In genomic region chr1:176705585-176705984, GRCh38 we compare ENCODE assay signal across 21 cellular contexts.
A peak's percentile ranks its signal among the peaks of the same experiment; 100 is the strongest.
DNase-seq lines count a peak whose midpoint lies in the region; ATAC-seq, FAIRE-seq and TF ChIP-seq lines count a peak whose summit lies in the region.
"Had no signal": no experiment of that assay in that cellular context is flagged by ENCODE, and none has a peak within 500 bp of the region (broad histone marks: within the 10 kb centered on the region; RNA-seq: fewer than 3 reads in every experiment).

No MANE protein-coding gene starts in this region.

- peak in 1 of 2 experiments; percentile 21; a peak in 1 of 4 replicates for TF ChIP-seq RAD21 in K562 (CRISPR knock-in tag; conservative IDR thresholded peaks at IDR 0.05 in 1 of 2, IDR thresholded peaks at IDR 0.05 in 1 of 2)

- no peak overlapping the region for H3K56ac ChIP-seq in mesendoderm (ENCODE audit: low read length)

- POLR2A ChIA-PET in K562 (lab: Yijun Ruan, JAX) = interaction anchor here (1.6 to 1.8 kb wide), 2 partner anchors 14 to 23 kb away, joined by 4 to 5 read pairs; no protein-coding TSS in a partner anchor

- H3K79me1 ChIP-seq in mesendoderm (ENCODE audit: low read length) = no peaks in the 10 kb centered on the region

- intact Hi-C loops in K562 (cut with micrococcal nuclease) = no loop called here

- no peaks in the 10 kb centered on the region for H3F3A ChIP-seq in GM23338 (replicated peaks; ENCODE audit: low read depth)

- H2BK15ac ChIP-seq in mesendoderm (replicated peaks; ENCODE audit: low read depth) = no peak overlapping the region

- 5% methylated on average over 1 of the region's 1 CpG for WGBS in K562 (ENCODE audit: insufficient coverage, low coverage, missing lambda C conversion rate)
- WGBS in mesendoderm (ENCODE audit: extremely low coverage, insufficient coverage, low lambda C conversion rate) = no CpG with 5 or more reads among the region's 1 CpG

- no peaks in the 10 kb centered on the region for H3K9me1 ChIP-seq in K562 (ENCODE audit: control insufficient read depth, insufficient read depth, low read length)

- H3K79me2 ChIP-seq in GM23338 (replicated peaks; ENCODE audit: insufficient read depth) (no peaks in the 10 kb centered on the region), K562 (ENCODE audit: control insufficient read depth, insufficient read depth, low read length) (no peaks in the 10 kb centered on the region), mesendoderm (ENCODE audit: control insufficient read depth, insufficient read depth, low read length) (no peaks in the 10 kb centered on the region)

- H3K9me3 ChIP-seq in K562 (replicated peaks; ENCODE audit: control insufficient read depth, insufficient read depth, low read depth, low read length) (no peaks in the 10 kb centered on the region), HAP-1 (no peaks in the 10 kb centered on the region)
- H3K9me3 ChIP-seq: BLaER1 treated with 17β-estradiol and CSF1 and Interleukin-3, amounts not matched to agents 10 nM and 100 nM; Caco-2 had no signal

- H3K4me2 ChIP-seq in GM23338 = no peak overlapping the region
- H3K4me2 ChIP-seq in K562 (ENCODE audit: insufficient read depth, low read length) = no peak overlapping the region
- H3K4me2 ChIP-seq in mesendoderm (ENCODE audit: low read length) = no peak overlapping the region
- H3K4me2 ChIP-seq: BLaER1 treated with 17β-estradiol and CSF1 and Interleukin-3, amounts not matched to agents 10 nM and 100 nM; KMS-11 had no signal

- H3K4me3 ChIP-seq in AG10803 (ENCODE audit: low read length) = no peak overlapping the region
- H3K4me3 ChIP-seq in GM23338 = no peak overlapping the region
- H3K4me3 ChIP-seq in K562 = no peak overlapping the region
- no peak overlapping the region for H3K4me3 ChIP-seq in mesendoderm (ENCODE audit: low read length)
- H3K4me3 ChIP-seq in HAP-1 = no peak overlapping the region
- H3K4me3 ChIP-seq: BLaER1 treated with 17β-estradiol and CSF1 and Interleukin-3, amounts not matched to agents 10 nM and 100 nM had no signal

- H2BK5ac ChIP-seq in mesendoderm (ENCODE audit: low read length) = no peak overlapping the region

- ATAC-seq in GM23338 (peak; percentile 25; the same call in 1 of the 3 replicates), K562 (0 out of 3 replicates have a peak, but pooled peaks have one; percentile 44)
- ATAC-seq: HepG2 had no signal

- TF ChIP-seq CTCF in AG10803 (conservative IDR thresholded peaks at IDR 0.05; ENCODE audit: low read length) (peak; percentile 8; the same call in 1 of the 2 replicates), GM23338 (conservative IDR thresholded peaks at IDR 0.05; ENCODE audit: low read depth in 2 of 2) (peak; percentile 21 to 31; a peak in 3 of 4 replicates), K562 (IDR thresholded peaks at IDR 0.05 in 2 of 3, conservative IDR thresholded peaks at IDR 0.05 in 1 of 3; ENCODE audit: insufficient read depth in 2 of 3, low read depth in 1 of 3, low read length in 3 of 3) (no peak)

- CTCF ChIA-PET in K562 (lab: Yijun Ruan, JAX; ENCODE audit: low intra/inter-chr PET ratio) = interaction anchor here (0.6 kb wide), 1 partner anchor 1378 kb away, joined by 3 read pairs; no protein-coding TSS in a partner anchor

- H3K4me3 Mint-ChIP-seq in GM23338 = no peak overlapping the region
- H3K4me3 Mint-ChIP-seq: B cell; CD4-positive, alpha-beta T cell; IgD-negative memory B cell had no signal

- no peak overlapping the region for H2BK120ac ChIP-seq in mesendoderm (ENCODE audit: low read depth, low read length)

- no peak overlapping the region for H3K27ac Mint-ChIP-seq in GM23338
- H3K27ac Mint-ChIP-seq: B cell; CD4-positive, alpha-beta T cell; IgD-negative memory B cell had no signal

- no peak for TF ChIP-seq EP300 in K562 (IDR thresholded peaks at IDR 0.05; ENCODE audit: low read length)

- H3K36me3 Mint-ChIP-seq in GM23338 (ENCODE audit: low read depth) = no peaks in the 10 kb centered on the region

- H3K4me1 ChIP-seq in GM23338 (ENCODE audit: insufficient read depth) = no peaks in the 10 kb centered on the region
- H3K4me1 ChIP-seq in K562 (replicated peaks in 1 of 2; ENCODE audit: control insufficient read depth in 2 of 2, insufficient read depth in 2 of 2, low read length in 2 of 2) = no peaks in the 10 kb centered on the region
- H3K4me1 ChIP-seq in mesendoderm (ENCODE audit: control insufficient read depth, low read depth, low read length) = no peaks in the 10 kb centered on the region
- no peaks in the 10 kb centered on the region for H3K4me1 ChIP-seq in HAP-1
- H3K4me1 ChIP-seq: Caco-2 had no signal

- no peaks in the 10 kb centered on the region for H3K4me1 Mint-ChIP-seq in GM23338
- H3K4me1 Mint-ChIP-seq: B cell, IgD-negative memory B cell had no signal

- no peak for TF ChIP-seq POLR2A in K562 (conservative IDR thresholded peaks at IDR 0.05)

- BruUV-seq in K562 (replicated peaks; lab: Mats Ljungman, UMichigan) = no TSS peak

- H3K9ac ChIP-seq in K562 (ENCODE audit: insufficient read depth in 1 of 2, low read depth in 2 of 2, low read length in 2 of 2) (no peak overlapping the region), mesendoderm (ENCODE audit: low read length) (no peak overlapping the region)
- H3K9ac ChIP-seq: BLaER1 treated with 17β-estradiol and CSF1 and Interleukin-3, amounts not matched to agents 10 nM and 100 nM; KMS-11 had no signal

- no peak for DNase-seq in AG10803 (ENCODE audit: low read depth)
- peak; percentile 23 for DNase-seq in GM23338 (ENCODE audit: low spot score)
- no peak for DNase-seq in K562 (ENCODE audit: extremely low read depth in 1 of 4, low spot score in 3 of 4)
- peak; percentile 13 for DNase-seq in mesendoderm
- no peak for DNase-seq in SIG-M5 treated with dmso at 0.1 percent for 504 hours (lab: John Stamatoyannopoulos, UW; ENCODE audit: unreplicated experiment)
- no peak for DNase-seq in NAMALWA (ENCODE audit: low spot score)
- DNase-seq in HAP-1 (ENCODE audit: low spot score in 2 of 2) = no peak
- DNase-seq: 8988T; Caco-2; CD4-positive, alpha-beta T cell; DMS153; DMS79; GDM1 had no signal

- H3K27ac ChIP-seq in GM23338 (ENCODE audit: low read depth) (no peak overlapping the region), K562 (ENCODE audit: extremely low read depth, low read depth, low read length) (no peak overlapping the region), mesendoderm (ENCODE audit: low read depth, low read length) (no peak overlapping the region)
- H3K27ac ChIP-seq: BLaER1 treated with 17β-estradiol and CSF1 and Interleukin-3, amounts not matched to agents 10 nM and 100 nM; KMS-11 had no signal

- H3K27me3 ChIP-seq in GM23338 (ENCODE audit: insufficient read depth) (no peaks in the 10 kb centered on the region), K562 (ENCODE audit: control insufficient read depth in 2 of 2, insufficient read depth in 2 of 2, low read length in 2 of 2) (no peaks in the 10 kb centered on the region), mesendoderm (ENCODE audit: insufficient read depth, low read length, poor library complexity) (no peaks in the 10 kb centered on the region), HAP-1 (ENCODE audit: low read depth) (no peaks in the 10 kb centered on the region)
- H3K27me3 ChIP-seq: BLaER1 treated with 17β-estradiol and CSF1 and Interleukin-3, amounts not matched to agents 10 nM and 100 nM had no signal

- H2AFZ ChIP-seq in GM23338 (no peak overlapping the region), K562 (ENCODE audit: low read depth, low read length) (no peak overlapping the region)

- H4K5ac ChIP-seq in mesendoderm (ENCODE audit: low read length) = no peak overlapping the region

- H3K4ac ChIP-seq in mesendoderm (ENCODE audit: low read depth, low read length) = no peak overlapping the region

- H3K23ac ChIP-seq in mesendoderm (ENCODE audit: low read length) = no peak overlapping the region

- in situ Hi-C loops in K562 (cut with MboI) (no loop called here), HAP-1 (cut with MboI; ENCODE audit: low sequenced_read_pairs) (no loop called here)

- H3K9me2 ChIP-seq in GM23338 (ENCODE audit: insufficient read depth) = no peaks in the 10 kb centered on the region

- no peak overlapping the region for H3K18ac ChIP-seq in mesendoderm (ENCODE audit: low read length)

- no peaks in the 10 kb centered on the region for H3K9me3 Mint-ChIP-seq in GM23338
- H3K9me3 Mint-ChIP-seq: CD4-positive, alpha-beta T cell; IgD-negative memory B cell had no signal

- H3K27me3 Mint-ChIP-seq in GM23338 (ENCODE audit: insufficient read depth, low read depth, poor library complexity) = no peaks in the 10 kb centered on the region
- H3K27me3 Mint-ChIP-seq: CD4-positive, alpha-beta T cell had no signal

- H4K20me1 ChIP-seq in GM23338 (replicated peaks; ENCODE audit: insufficient read depth) (no peaks in the 10 kb centered on the region), K562 (replicated peaks; ENCODE audit: control insufficient read depth, insufficient read depth, low read length) (no peaks in the 10 kb centered on the region)
- H4K20me1 ChIP-seq: BLaER1 treated with 17β-estradiol and CSF1 and Interleukin-3, amounts not matched to agents 10 nM and 100 nM had no signal

- H3K36me3 ChIP-seq in GM23338 (ENCODE audit: insufficient read depth) (no peaks in the 10 kb centered on the region), K562 (ENCODE audit: control insufficient read depth, insufficient read depth, low read length) (no peaks in the 10 kb centered on the region), mesendoderm (ENCODE audit: control insufficient read depth, insufficient read depth, low read length) (no peaks in the 10 kb centered on the region), HAP-1 (replicated peaks) (no peaks in the 10 kb centered on the region)
- H3K36me3 ChIP-seq: BLaER1 treated with 17β-estradiol and CSF1 and Interleukin-3, amounts not matched to agents 10 nM and 100 nM had no signal

- no peak for FAIRE-seq in K562 (lab: Jason Lieb, UNC)
- FAIRE-seq: GM12892, GM18507, H54, HepG2 had no signal

- H4K8ac ChIP-seq in mesendoderm (ENCODE audit: low read depth, low read length) = no peak overlapping the region

- H2AK5ac ChIP-seq in mesendoderm (ENCODE audit: low read length) = no peak overlapping the region

TF ChIP-seq in GM23338, 12 proteins besides CTCF, POLR2A, EP300 and RAD21:
- TF ChIP-seq POLR2AphosphoS5 (IDR thresholded peaks at IDR 0.05; ENCODE audit: low read depth) (no peak), ZNF114 (CRISPR knock-in tag; IDR thresholded peaks at IDR 0.05) (no peak), JUNB (IDR thresholded peaks at IDR 0.05; ENCODE audit: unreplicated experiment) (no peak)

TF ChIP-seq in K562, 482 proteins besides CTCF, POLR2A, EP300 and RAD21 (continues in another document):
- TF ChIP-seq CHD4 (IDR thresholded peaks at IDR 0.05; ENCODE audit: insufficient read depth, insufficient replicate concordance, low read depth, low read length, poor library complexity, severe bottlenecking) (no peak), KLF13 (tag; IDR thresholded peaks at IDR 0.05; ENCODE audit: borderline replicate concordance, low read depth) (no peak), CHCHD3 (CRISPR knock-in tag; IDR thresholded peaks at IDR 0.05) (no peak), FOXJ3 (CRISPR knock-in tag; IDR thresholded peaks at IDR 0.05) (no peak), ZNF23 (CRISPR knock-in tag; IDR thresholded peaks at IDR 0.05) (no peak), TCF15 (CRISPR knock-in tag; IDR thresholded peaks at IDR 0.05) (no peak)

Comparison
In these comparisons a context has a peak if more than half of its experiments do, and no peak if none do; other contexts are left out.
1. DNase-seq: peak in GM23338 (single experiment) and mesendoderm (single experiment); none in AG10803 (single experiment), K562 (0 of 4), SIG-M5 treated with dmso at 0.1 percent for 504 hours (single experiment), NAMALWA (single experiment) and HAP-1 (0 of 2).
2. CTCF ChIP-seq: peak in AG10803 (single experiment) and GM23338 (2 of 2); none in K562 (0 of 3).